In the genomic region with DNA sequence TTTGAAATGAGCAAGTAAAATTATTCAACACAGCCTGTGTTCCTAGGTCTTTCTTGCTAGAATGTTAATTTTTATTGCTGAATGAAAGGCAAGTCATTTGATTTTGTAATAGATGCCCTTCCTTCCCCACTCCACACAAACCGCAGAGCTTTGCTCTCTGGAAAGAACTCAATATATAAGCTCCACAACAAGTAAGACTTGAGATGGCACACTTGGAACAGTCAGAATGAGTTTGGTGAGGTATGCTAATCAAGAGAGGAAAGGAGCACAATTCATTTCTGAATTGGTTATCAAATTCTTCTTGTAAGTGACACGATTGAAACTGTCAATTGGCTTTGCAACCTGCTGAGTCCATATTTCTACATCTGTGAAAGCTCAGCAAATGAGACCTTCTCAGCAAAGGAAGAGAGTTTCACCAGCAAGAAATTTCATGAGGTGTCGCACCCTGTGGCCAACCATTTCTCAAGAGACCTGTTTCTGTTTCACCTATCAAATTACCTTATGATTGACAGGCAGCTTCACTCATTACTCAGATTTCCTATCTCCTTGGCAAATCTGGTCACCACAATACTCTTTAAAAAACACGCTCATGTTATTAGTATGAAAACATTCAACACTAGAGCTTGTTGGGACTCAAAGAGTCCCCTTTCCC, we compare ENCODE assay signal across 16 cellular contexts. TPM values are rescaled to one million over a fixed set of nuclear protein-coding genes. Genes with fewer than 3 reads are reported as not detected.
DNase-seq lines count a peak whose midpoint lies in the region; ATAC-seq and TF ChIP-seq lines count a peak whose summit lies in the region.
"Had no signal": no experiment of that assay in that cellular context is flagged by ENCODE, and none has a peak within 500 bp of the region (broad histone marks: within the 10 kb centered on the region; RNA-seq: fewer than 3 reads in every experiment).

No MANE protein-coding gene starts in this region.

- WGBS in spleen, 5 donors: 47 to 74% (median 63%) methylated on average over 4 of the region's 4 CpGs

- H3K4me1 ChIP-seq in spleen: peaks cover 0 to 30% (median 3%) of the 10 kb centered on the region in 6 donors

- no peaks in the 10 kb centered on the region for H3K27me3 ChIP-seq in spleen (replicated peaks in 1 of 7)
- H3K27me3 ChIP-seq: pancreas had no signal

- TF ChIP-seq POLR2A in spleen (IDR thresholded peaks at IDR 0.05): no peak

- no peaks in the 10 kb centered on the region for H3K9me3 Mint-ChIP-seq in activated T-cell treated with anti-CD3 and anti-CD28 coated beads, Interleukin-2, amount 50 U/mL, for 4 hours
- no peaks in the 10 kb centered on the region for H3K9me3 Mint-ChIP-seq in activated naive CD4-positive, alpha-beta T cell treated with anti-CD3 and anti-CD28 coated beads, Interleukin-2, amount 10 ng/mL, durations not matched to agents 7 days and 5 days
- H3K9me3 Mint-ChIP-seq: effector memory CD8-positive, alpha-beta T cell had no signal

- no peak overlapping the region for H3K4me3 Mint-ChIP-seq in activated T-cell treated with anti-CD3 and anti-CD28 coated beads, Interleukin-2, amount 50 U/mL, for 4 hours
- no peak overlapping the region for H3K4me3 Mint-ChIP-seq in activated naive CD4-positive, alpha-beta T cell treated with anti-CD3 and anti-CD28 coated beads, Interleukin-2, amount 10 ng/mL, durations not matched to agents 7 days and 5 days
- H3K4me3 Mint-ChIP-seq: effector memory CD8-positive, alpha-beta T cell had no signal

- H3K27ac Mint-ChIP-seq in activated naive CD4-positive, alpha-beta T cell treated with anti-CD3 and anti-CD28 coated beads, Interleukin-2, amount 10 ng/mL, durations not matched to agents 7 days and 5 days: peak overlapping the region; percentile 4
- H3K27ac Mint-ChIP-seq: effector memory CD8-positive, alpha-beta T cell had no signal

- peak overlapping the region in 1 of 8 donors; percentile 11 for H3K4me3 ChIP-seq in spleen
- H3K4me3 ChIP-seq: pancreas, smooth muscle cell had no signal

- peaks cover 43% of the 10 kb centered on the region for H3K4me1 Mint-ChIP-seq in activated T-cell treated with anti-CD3 and anti-CD28 coated beads, Interleukin-2, amount 50 U/mL, for 4 hours (ENCODE audit: low read depth)
- peaks cover 20% of the 10 kb centered on the region for H3K4me1 Mint-ChIP-seq in activated naive CD4-positive, alpha-beta T cell treated with anti-CD3 and anti-CD28 coated beads, Interleukin-2, amount 10 ng/mL, durations not matched to agents 7 days and 5 days

- H3K36me3 ChIP-seq in spleen: no peaks in the 10 kb centered on the region
- H3K36me3 ChIP-seq: pancreas had no signal

- CTCF ChIA-PET in activated naive CD4-positive, alpha-beta T cell treated with anti-CD3 and anti-CD28 coated beads, Interleukin-2, amount 10 ng/mL, durations not matched to agents 7 days and 5 days (lab: Charles Lee): interaction anchor here (0.6 to 1.9 kb wide), 6 partner anchors 10 to 56 kb away, joined by 3 to 4 read pairs (median 4); no protein-coding TSS in a partner anchor

- DNase-seq in activated T-cell treated with anti-CD3 and anti-CD28 coated beads, Interleukin-2, amount 50 U/mL, for 4 hours: no peak
- DNase-seq in activated T-cell treated with anti-CD3 and anti-CD28 coated beads for 4 hours (no peak), NOMO-1 (lab: John Stamatoyannopoulos, UW; ENCODE audit: unreplicated experiment in 2 of 2) (peak; percentile 61 to 80), spleen (no peak), middle frontal gyrus (ENCODE audit: extremely low spot score, low spot score) (no peak), mucosa of gallbladder (ENCODE audit: low spot score) (no peak)
- no peak for DNase-seq in activated naive CD4-positive, alpha-beta T cell treated with anti-CD3 and anti-CD28 coated beads, Interleukin-2, amount 10 ng/mL, durations not matched to agents 7 days and 5 days
- DNase-seq: central memory CD4-positive, alpha-beta T cell; DMS 273 treated with DMSO at 0.1 percent for 48 hours; effector memory CD8-positive, alpha-beta T cell; NCI-H1105; pancreas; Right ventricle myocardium superior; T-helper 9 cell had no signal

- intact Hi-C loops in spleen (cut with DNase I; ENCODE audit: low total_unique reads): no loop called here

- ATAC-seq in activated T-cell treated with anti-CD3 and anti-CD28 coated beads, Interleukin-2, amount 50 U/mL, for 4 hours: peak; percentile 69 to 74
- ATAC-seq in GM19035 (IDR thresholded peaks at IDR 0.05; ENCODE audit: unreplicated experiment): no peak
- ATAC-seq: effector memory CD8-positive, alpha-beta T cell had no signal

- peaks cover 2% of the 10 kb centered on the region for H3K27me3 Mint-ChIP-seq in activated T-cell treated with anti-CD3 and anti-CD28 coated beads, Interleukin-2, amount 50 U/mL, for 4 hours (ENCODE audit: low read depth)
- H3K27me3 Mint-ChIP-seq in activated naive CD4-positive, alpha-beta T cell treated with anti-CD3 and anti-CD28 coated beads, Interleukin-2, amount 10 ng/mL, durations not matched to agents 7 days and 5 days: no peaks in the 10 kb centered on the region
- H3K27me3 Mint-ChIP-seq: effector memory CD8-positive, alpha-beta T cell had no signal

- no peaks in the 10 kb centered on the region for H3K9me3 ChIP-seq in spleen
- H3K9me3 ChIP-seq: pancreas had no signal

- TF ChIP-seq CTCF in spleen (IDR thresholded peaks at IDR 0.05 in 8 of 11, conservative IDR thresholded peaks at IDR 0.05 in 3 of 11): no peak

- H3K27ac ChIP-seq in spleen: peak overlapping the region in 7 of 8 donors; percentile 1 to 52 (median 22)

- no peaks in the 10 kb centered on the region for H3K36me3 Mint-ChIP-seq in activated T-cell treated with anti-CD3 and anti-CD28 coated beads, Interleukin-2, amount 50 U/mL, for 4 hours (ENCODE audit: insufficient read depth)
- H3K36me3 Mint-ChIP-seq in activated naive CD4-positive, alpha-beta T cell treated with anti-CD3 and anti-CD28 coated beads, Interleukin-2, amount 10 ng/mL, durations not matched to agents 7 days and 5 days: no peaks in the 10 kb centered on the region

RNA-seq across cellular contexts. Expression of gene CTLA4, which starts 19.1 kb away (rescaled TPM):
- total RNA-seq in activated T-cell treated with anti-CD3 and anti-CD28 coated beads, Interleukin-2, amount 50 U/mL, for 4 hours: 100 to 1,000 TPM; 221 to 307 (median 278) TPM
- total RNA-seq in spleen (1 to 10 TPM; 2.1 to 9.9 (median 3.0) TPM), mucosa of gallbladder (1.6 TPM)
- polyA plus RNA-seq in spleen: 1 to 10 TPM; 1.4 to 3.8 (median 1.9) TPM
- total RNA-seq: smooth muscle cell had no signal
- polyA plus RNA-seq: pancreas, smooth muscle cell had no signal

RNA-seq across cellular contexts. Expression of gene ICOS, which starts 49.9 kb away (rescaled TPM):
- total RNA-seq in activated T-cell treated with anti-CD3 and anti-CD28 coated beads, Interleukin-2, amount 50 U/mL, for 4 hours: 100 to 1,000 TPM; 161 to 213 (median 177) TPM
- total RNA-seq in spleen (1 to 10 TPM; 2.4 to 5.0 (median 3.7) TPM), mucosa of gallbladder (0.98 TPM)
- polyA plus RNA-seq in spleen: 1 to 10 TPM; 1.2 to 3.5 (median 1.6) TPM
- total RNA-seq: Right ventricle myocardium superior, smooth muscle cell had no signal
- polyA plus RNA-seq: pancreas, smooth muscle cell had no signal

Comparison
In these comparisons a context has a peak if more than half of its experiments do, and no peak if none do; other contexts are left out.
1. DNase-seq: peak in NOMO-1 (2 of 2); none in activated T-cell treated with anti-CD3 and anti-CD28 coated beads, Interleukin-2, amount 50 U/mL, for 4 hours (single experiment), activated T-cell treated with anti-CD3 and anti-CD28 coated beads for 4 hours (single experiment), activated naive CD4-positive, alpha-beta T cell treated with anti-CD3 and anti-CD28 coated beads, Interleukin-2, amount 10 ng/mL, durations not matched to agents 7 days and 5 days (single experiment), spleen (single experiment), middle frontal gyrus (single experiment) and mucosa of gallbladder (single experiment).
2. RNA of gene CTLA4, which starts 19.1 kb away (total RNA-seq): 221 to 307 TPM in activated T-cell treated with anti-CD3 and anti-CD28 coated beads, Interleukin-2, amount 50 U/mL, for 4 hours; 2.1 to 9.9 TPM in spleen and 1.6 TPM in mucosa of gallbladder (single experiment); every median in the first group is over 10 times any median in the second.
3. RNA of gene ICOS, which starts 49.9 kb away (total RNA-seq): 161 to 213 TPM in activated T-cell treated with anti-CD3 and anti-CD28 coated beads, Interleukin-2, amount 50 U/mL, for 4 hours; 2.4 to 5.0 TPM in spleen and 0.98 TPM in mucosa of gallbladder (single experiment); every median in the first group is over 10 times any median in the second.